16 cellular contexts compared by ENCODE assay signal in genomic region chr5:73666891-73667290, GRCh38. TPM values are rescaled to one million over a fixed set of nuclear protein-coding genes. Genes with fewer than 3 reads are reported as not detected.
DNase-seq lines count a peak whose midpoint lies in the region; ATAC-seq lines count a peak whose summit lies in the region.
"Had no signal": no experiment of that assay in that cellular context is flagged by ENCODE, and none has a peak within 500 bp of the region (broad histone marks: within the 10 kb centered on the region; RNA-seq: fewer than 3 reads in every experiment).

No MANE protein-coding gene starts in this region.

- peaks cover 8% of the 10 kb centered on the region for H3K4me1 Mint-ChIP-seq in stimulated activated naive CD8-positive, alpha-beta T cell treated with anti-CD3 and anti-CD28 coated beads, Interleukin-15, amount 100 ng/mL, for 72 hours
- H3K4me1 Mint-ChIP-seq in immature natural killer cell: peaks cover 36 to 45% of the 10 kb centered on the region in 2 donors
- H3K4me1 Mint-ChIP-seq in stimulated activated memory B cell treated with anti-CD40 and anti-IgM and Interleukin-4, amounts not matched to agents 10 μg/mL and 1 μg/mL and 100 μg/mL, for 72 hours: no peaks in the 10 kb centered on the region

- peak; percentile 40 for ATAC-seq in stimulated activated naive CD8-positive, alpha-beta T cell treated with anti-CD3 and anti-CD28 coated beads, Interleukin-15, Interleukin-2, amounts not matched to agents 100 U/mL and 50 U/mL, for 24 hours
- no peak for ATAC-seq in stimulated activated naive CD8-positive, alpha-beta T cell treated with anti-CD3 and anti-CD28 coated beads, Interleukin-15, amount 100 ng/mL, for 72 hours
- peak; percentile 5 for ATAC-seq in stimulated activated memory B cell treated with anti-CD40 and anti-IgM and Interleukin-4, amounts not matched to agents 10 μg/mL and 1 μg/mL and 100 μg/mL, for 72 hours
- ATAC-seq in HG03280 (IDR thresholded peaks at IDR 0.05; ENCODE audit: unreplicated experiment) (no peak), GM19463 (IDR thresholded peaks at IDR 0.05; ENCODE audit: unreplicated experiment) (no peak)
- ATAC-seq: CD8-positive, alpha-beta T cell had no signal

- peaks cover 39% of the 10 kb centered on the region for H3K27me3 Mint-ChIP-seq in stimulated activated naive CD8-positive, alpha-beta T cell treated with anti-CD3 and anti-CD28 coated beads, Interleukin-15, amount 100 ng/mL, for 72 hours
- H3K27me3 Mint-ChIP-seq in immature natural killer cell (ENCODE audit: low read depth in 3 of 3): peaks cover 4 to 9% (median 8%) of the 10 kb centered on the region in 3 donors
- H3K27me3 Mint-ChIP-seq in stimulated activated memory B cell treated with anti-CD40 and anti-IgM and Interleukin-4, amounts not matched to agents 10 μg/mL and 1 μg/mL and 100 μg/mL, for 72 hours: no peaks in the 10 kb centered on the region

- no peak overlapping the region for H3K4me3 Mint-ChIP-seq in stimulated activated naive CD8-positive, alpha-beta T cell treated with anti-CD3 and anti-CD28 coated beads, Interleukin-15, amount 100 ng/mL, for 72 hours
- peak overlapping the region; percentile 43 to 65 (median 52) for H3K4me3 Mint-ChIP-seq in immature natural killer cell
- no peak overlapping the region for H3K4me3 Mint-ChIP-seq in stimulated activated memory B cell treated with anti-CD40 and anti-IgM and Interleukin-4, amounts not matched to agents 10 μg/mL and 1 μg/mL and 100 μg/mL, for 72 hours
- H3K4me3 Mint-ChIP-seq: CD14-positive monocyte; CD8-positive, alpha-beta T cell; HFFc6 had no signal

- DNase-seq in stimulated activated naive CD8-positive, alpha-beta T cell treated with anti-CD3 and anti-CD28 coated beads, Interleukin-15, Interleukin-2, amounts not matched to agents 100 U/mL and 50 U/mL, for 24 hours: no peak
- DNase-seq in stimulated activated naive CD8-positive, alpha-beta T cell treated with anti-CD3 and anti-CD28 coated beads, Interleukin-15, amount 100 ng/mL, for 72 hours: no peak
- DNase-seq in OCI-M1 (lab: John Stamatoyannopoulos, UW) (peak; percentile 8), immature natural killer cell (peak; percentile 47 to 53 (median 50)), SIG-M5 (lab: John Stamatoyannopoulos, UW) (no peak)
- DNase-seq: CD8-positive, alpha-beta T cell; COR-L47; DMS153; DMS79 treated with DMSO at 0.1 percent for 48 hours; EL; GDM1; HFFc6 had no signal

- H3K9me3 Mint-ChIP-seq in stimulated activated naive CD8-positive, alpha-beta T cell treated with anti-CD3 and anti-CD28 coated beads, Interleukin-15, amount 100 ng/mL, for 72 hours: no peaks in the 10 kb centered on the region
- H3K9me3 Mint-ChIP-seq in immature natural killer cell: no peaks in the 10 kb centered on the region
- H3K9me3 Mint-ChIP-seq in stimulated activated memory B cell treated with anti-CD40 and anti-IgM and Interleukin-4, amounts not matched to agents 10 μg/mL and 1 μg/mL and 100 μg/mL, for 72 hours: no peaks in the 10 kb centered on the region
- H3K9me3 Mint-ChIP-seq: CD14-positive monocyte; CD8-positive, alpha-beta T cell; HFFc6 had no signal

- no peak overlapping the region for H3K27ac Mint-ChIP-seq in stimulated activated naive CD8-positive, alpha-beta T cell treated with anti-CD3 and anti-CD28 coated beads, Interleukin-15, amount 100 ng/mL, for 72 hours
- H3K27ac Mint-ChIP-seq in immature natural killer cell: no peak overlapping the region
- H3K27ac Mint-ChIP-seq in stimulated activated memory B cell treated with anti-CD40 and anti-IgM and Interleukin-4, amounts not matched to agents 10 μg/mL and 1 μg/mL and 100 μg/mL, for 72 hours: no peak overlapping the region
- H3K27ac Mint-ChIP-seq: CD14-positive monocyte; CD8-positive, alpha-beta T cell; HFFc6 had no signal

- H3K36me3 Mint-ChIP-seq in immature natural killer cell: peaks cover 0 to 6% (median 4%) of the 10 kb centered on the region in 3 donors
- H3K36me3 Mint-ChIP-seq in stimulated activated memory B cell treated with anti-CD40 and anti-IgM and Interleukin-4, amounts not matched to agents 10 μg/mL and 1 μg/mL and 100 μg/mL, for 72 hours: no peaks in the 10 kb centered on the region
- H3K36me3 Mint-ChIP-seq: CD14-positive monocyte; CD8-positive, alpha-beta T cell had no signal

RNA-seq across cellular contexts. Expression of gene ARHGEF28, which starts 40.9 kb away (rescaled TPM):
- under 1 TPM in 2 of 3 donors, not detected in 1; 0.66 to 0.85 TPM for polyA plus RNA-seq in immature natural killer cell
- polyA plus RNA-seq: CD14-positive monocyte had no signal

Comparison
In these comparisons a context has a peak if more than half of its experiments do, and no peak if none do; other contexts are left out.
1. ATAC-seq: peak in stimulated activated naive CD8-positive, alpha-beta T cell treated with anti-CD3 and anti-CD28 coated beads, Interleukin-15, Interleukin-2, amounts not matched to agents 100 U/mL and 50 U/mL, for 24 hours (single experiment) and stimulated activated memory B cell treated with anti-CD40 and anti-IgM and Interleukin-4, amounts not matched to agents 10 μg/mL and 1 μg/mL and 100 μg/mL, for 72 hours (single experiment); none in stimulated activated naive CD8-positive, alpha-beta T cell treated with anti-CD3 and anti-CD28 coated beads, Interleukin-15, amount 100 ng/mL, for 72 hours (single experiment), HG03280 (single experiment) and GM19463 (single experiment).
2. DNase-seq: peak in OCI-M1 (single experiment) and immature natural killer cell (3 of 3); none in stimulated activated naive CD8-positive, alpha-beta T cell treated with anti-CD3 and anti-CD28 coated beads, Interleukin-15, Interleukin-2, amounts not matched to agents 100 U/mL and 50 U/mL, for 24 hours (single experiment), stimulated activated naive CD8-positive, alpha-beta T cell treated with anti-CD3 and anti-CD28 coated beads, Interleukin-15, amount 100 ng/mL, for 72 hours (0 of 2) and SIG-M5 (single experiment).
3. H3K4me3 Mint-ChIP-seq: peak in immature natural killer cell (5 of 5); none in stimulated activated naive CD8-positive, alpha-beta T cell treated with anti-CD3 and anti-CD28 coated beads, Interleukin-15, amount 100 ng/mL, for 72 hours (0 of 2) and stimulated activated memory B cell treated with anti-CD40 and anti-IgM and Interleukin-4, amounts not matched to agents 10 μg/mL and 1 μg/mL and 100 μg/mL, for 72 hours (single experiment).